Comparison of ENCODE assay signal across 14 cellular contexts in the genomic region with DNA sequence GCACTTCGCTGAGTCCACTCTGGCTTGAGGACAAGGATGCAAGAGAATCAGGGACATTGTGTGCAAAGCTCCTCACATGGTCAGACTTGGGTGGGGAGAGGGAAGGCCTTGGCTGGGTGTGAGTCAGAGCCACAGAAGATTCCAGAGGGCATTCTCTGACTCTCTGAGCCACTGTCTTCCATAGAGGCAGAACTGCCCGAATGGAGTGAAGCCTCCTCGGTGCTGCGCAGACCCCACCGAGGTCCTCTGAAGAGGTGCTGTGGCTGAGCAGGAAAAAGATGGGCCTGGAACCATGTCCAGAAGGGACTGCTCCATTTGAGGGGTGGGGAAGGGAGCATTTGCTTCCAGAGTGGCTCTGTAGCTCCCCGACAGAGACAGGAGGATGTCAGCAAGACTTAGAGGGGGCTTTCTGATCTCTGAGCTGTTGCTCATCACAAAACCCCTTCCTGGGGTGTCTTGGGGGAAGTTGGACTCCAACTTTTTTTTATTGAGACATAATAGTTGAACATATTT.
DNase-seq lines count a peak whose midpoint lies in the region; ATAC-seq, FAIRE-seq and TF ChIP-seq lines count a peak whose summit lies in the region.
"Had no signal": no experiment of that assay in that cellular context is flagged by ENCODE, and none has a peak within 500 bp of the region (broad histone marks: within the 10 kb centered on the region; RNA-seq: fewer than 3 reads in every experiment).

No MANE protein-coding gene starts in this region.

- no peak overlapping the region for H3K27ac Mint-ChIP-seq in GM23338
- H3K27ac Mint-ChIP-seq: activated naive CD8-positive, alpha-beta T cell treated with anti-CD3 and anti-CD28 coated beads for 36 hours; CD4-positive, alpha-beta memory T cell had no signal

- H3K4me1 Mint-ChIP-seq in GM23338, result no peaks in the 10 kb centered on the region
- H3K4me1 Mint-ChIP-seq: activated naive CD8-positive, alpha-beta T cell treated with anti-CD3 and anti-CD28 coated beads for 36 hours; CD4-positive, alpha-beta memory T cell had no signal

- no peak for FAIRE-seq in small intestine (lab: Jason Lieb, UNC)

- H3K9me2 ChIP-seq in GM23248 (ENCODE audit: insufficient read depth) (no peaks in the 10 kb centered on the region), GM23338 (ENCODE audit: insufficient read depth) (no peaks in the 10 kb centered on the region; the same call in 1 of the 2 replicates)

- no peak overlapping the region for H3K4me3 ChIP-seq in GM23248
- H3K4me3 ChIP-seq in small intestine (ENCODE audit: low read depth in 1 of 2, low read length in 2 of 2), result no peak overlapping the region
- H3K4me3 ChIP-seq in colonic mucosa, result no peak overlapping the region
- no peak overlapping the region for H3K4me3 ChIP-seq in GM23338
- H3K4me3 ChIP-seq: coronary artery, esophagus squamous epithelium had no signal

- H3K4me3 Mint-ChIP-seq in GM23338, result no peak overlapping the region
- H3K4me3 Mint-ChIP-seq: activated naive CD8-positive, alpha-beta T cell treated with anti-CD3 and anti-CD28 coated beads for 36 hours; CD4-positive, alpha-beta memory T cell had no signal

- ATAC-seq in left ventricle myocardium superior (peak; percentile 47), GM23338 (no peak)
- ATAC-seq: stimulated activated naive CD8-positive, alpha-beta T cell treated with anti-CD3 and anti-CD28 coated beads, Interleukin-15, Interleukin-2, amounts not matched to agents 100 U/mL and 50 U/mL, for 24 hours had no signal

- peak overlapping the region; percentile 65 for H2AFZ ChIP-seq in GM23248
- H2AFZ ChIP-seq in GM23338, result no peak overlapping the region

- H3K27ac ChIP-seq in GM23248, result peak overlapping the region; percentile 50
- H3K27ac ChIP-seq in small intestine (ENCODE audit: low read depth in 1 of 2, low read length in 1 of 2), result no peak overlapping the region
- H3K27ac ChIP-seq in colonic mucosa, result no peak overlapping the region
- H3K27ac ChIP-seq in GM23338 (ENCODE audit: low read depth), result no peak overlapping the region

- H3K4me2 ChIP-seq in GM23248 (ENCODE audit: unreplicated experiment) (peak overlapping the region; percentile 49), GM23338 (no peak overlapping the region)

- in situ Hi-C loops in GM23248 (cut with MboI), result no loop called here

- no peak for TF ChIP-seq CTCF in colonic mucosa (IDR thresholded peaks at IDR 0.05)
- no peak for TF ChIP-seq CTCF in GM23338 (conservative IDR thresholded peaks at IDR 0.05; ENCODE audit: low read depth in 2 of 2)

- H3F3A ChIP-seq in GM23248 (ENCODE audit: insufficient read depth), result no peaks in the 10 kb centered on the region
- no peaks in the 10 kb centered on the region for H3F3A ChIP-seq in GM23338 (replicated peaks; ENCODE audit: low read depth)

- WGBS in GM23248 (ENCODE audit: low coverage in 1 of 2, low lambda C conversion rate in 2 of 2, missing lambda C conversion rate in 2 of 2), 2 experiments, result 47 to 56% methylated on average over 5 to 6 of the region's 6 CpGs
- 84 to 93% (median 89%) methylated on average over 6 of the region's 6 CpGs for whole genome bisulfite sequencing in small intestine, 3 donors

- no peaks in the 10 kb centered on the region for H3K9me3 Mint-ChIP-seq in GM23338
- H3K9me3 Mint-ChIP-seq: activated naive CD8-positive, alpha-beta T cell treated with anti-CD3 and anti-CD28 coated beads for 36 hours; CD4-positive, alpha-beta memory T cell had no signal

- no peaks in the 10 kb centered on the region for H3K36me3 Mint-ChIP-seq in GM23338 (ENCODE audit: low read depth)
- H3K36me3 Mint-ChIP-seq: activated naive CD8-positive, alpha-beta T cell treated with anti-CD3 and anti-CD28 coated beads for 36 hours; CD4-positive, alpha-beta memory T cell had no signal

- H3K9ac ChIP-seq in GM23248 (no peak overlapping the region), colonic mucosa (ENCODE audit: low read depth in 2 of 2, low read length in 2 of 2) (no peak overlapping the region)

- no peaks in the 10 kb centered on the region for H4K20me1 ChIP-seq in GM23248 (ENCODE audit: insufficient read depth)
- H4K20me1 ChIP-seq in GM23338 (replicated peaks; ENCODE audit: insufficient read depth), result no peaks in the 10 kb centered on the region

- H3K36me3 ChIP-seq in GM23248 (ENCODE audit: low read depth), result no peaks in the 10 kb centered on the region
- H3K36me3 ChIP-seq in small intestine (ENCODE audit: control insufficient read depth in 2 of 2, insufficient read depth in 2 of 2, low read length in 2 of 2), result no peaks in the 10 kb centered on the region
- no peaks in the 10 kb centered on the region for H3K36me3 ChIP-seq in colonic mucosa
- H3K36me3 ChIP-seq in GM23338 (ENCODE audit: insufficient read depth), result no peaks in the 10 kb centered on the region
- H3K36me3 ChIP-seq: esophagus squamous epithelium had no signal

- H3K9me3 ChIP-seq in GM23248 (ENCODE audit: low read depth), result no peaks in the 10 kb centered on the region
- no peaks in the 10 kb centered on the region for H3K9me3 ChIP-seq in small intestine (ENCODE audit: control insufficient read depth, low read depth)
- no peaks in the 10 kb centered on the region for H3K9me3 ChIP-seq in colonic mucosa
- H3K9me3 ChIP-seq: esophagus squamous epithelium had no signal

- intact Hi-C loops in left ventricle myocardium superior (cut with micrococcal nuclease) (no loop called here), colonic mucosa (cut with DNase I) (no loop called here)

- peak; percentile 90 for DNase-seq in GM23248
- DNase-seq in amniotic epithelial cell (ENCODE audit: low read depth), result peak; percentile 47
- DNase-seq in left ventricle myocardium superior, result no peak
- peak; percentile 38 for DNase-seq in small intestine
- no peak for DNase-seq in colonic mucosa
- DNase-seq in SKM-1 treated with dmso at 0.1 percent for 144 hours (lab: John Stamatoyannopoulos, UW; ENCODE audit: unreplicated experiment), result no peak
- DNase-seq in GM23338 (ENCODE audit: low spot score), result no peak
- DNase-seq: activated naive CD8-positive, alpha-beta T cell treated with anti-CD3 and anti-CD28 coated beads for 36 hours; CD4-positive, alpha-beta memory T cell; esophagus squamous epithelium; NCI-H2081; stimulated activated naive CD8-positive, alpha-beta T cell treated with anti-CD3 and anti-CD28 coated beads, Interleukin-15, Interleukin-2, amounts not matched to agents 100 U/mL and 50 U/mL, for 24 hours; T-helper 9 cell had no signal

- H3K79me2 ChIP-seq in GM23248 (ENCODE audit: insufficient read depth) (no peaks in the 10 kb centered on the region), GM23338 (replicated peaks; ENCODE audit: insufficient read depth) (no peaks in the 10 kb centered on the region)

- H3K27me3 Mint-ChIP-seq in GM23338 (ENCODE audit: insufficient read depth, low read depth, poor library complexity), result peaks cover 6% of the 10 kb centered on the region
- H3K27me3 Mint-ChIP-seq: activated naive CD8-positive, alpha-beta T cell treated with anti-CD3 and anti-CD28 coated beads for 36 hours had no signal

- H3K4me1 ChIP-seq in GM23248 (ENCODE audit: insufficient read depth), result peaks cover 11% of the 10 kb centered on the region
- H3K4me1 ChIP-seq in small intestine (ENCODE audit: control insufficient read depth in 2 of 2, insufficient read depth in 1 of 2, low read depth in 1 of 2, low read length in 1 of 2), result no peaks in the 10 kb centered on the region
- H3K4me1 ChIP-seq in colonic mucosa, result no peaks in the 10 kb centered on the region
- H3K4me1 ChIP-seq in GM23338 (ENCODE audit: insufficient read depth), result no peaks in the 10 kb centered on the region
- H3K4me1 ChIP-seq: esophagus squamous epithelium had no signal

- H3K27me3 ChIP-seq in GM23248 (replicated peaks; ENCODE audit: insufficient read depth) (no peaks in the 10 kb centered on the region), small intestine (ENCODE audit: control insufficient read depth in 2 of 2, insufficient read depth in 2 of 2, low read length in 2 of 2) (no peaks in the 10 kb centered on the region), colonic mucosa (no peaks in the 10 kb centered on the region), GM23338 (ENCODE audit: insufficient read depth) (no peaks in the 10 kb centered on the region)

Comparison
In these comparisons a context has a peak if more than half of its experiments do, and no peak if none do; other contexts are left out.
1. DNase-seq: peak in GM23248 (single experiment), amniotic epithelial cell (single experiment) and small intestine (single experiment); none in left ventricle myocardium superior (single experiment), colonic mucosa (single experiment), SKM-1 treated with dmso at 0.1 percent for 144 hours (single experiment) and GM23338 (single experiment).